Comparison of ENCODE assay signal across 3 cellular contexts in genomic region chr9:100584951-100585350, GRCh38.
TF ChIP-seq lines count a peak whose summit lies in the region.

No MANE protein-coding gene starts in this region.

TF ChIP-seq in HepG2, 621 proteins besides CTCF, POLR2A, EP300 and RAD21:
- no peak for TF ChIP-seq TBX2 (CRISPR knock-in tag; IDR thresholded peaks at IDR 0.05; ENCODE audit: borderline replicate concordance)
- peak; percentile 66 for TF ChIP-seq CEBPB (IDR thresholded peaks at IDR 0.05; ENCODE audit: borderline replicate concordance, low read depth, low read length)
TF ChIP-seq in HepG2: peak in this region for 1.

TF ChIP-seq in Ishikawa, 13 proteins besides CTCF, POLR2A, EP300 and RAD21:
- no peak for TF ChIP-seq ZBTB7A (IDR thresholded peaks at IDR 0.05; ENCODE audit: low read depth)
- TF ChIP-seq CEBPB (IDR thresholded peaks at IDR 0.05): peak; percentile 75
- no peak for TF ChIP-seq NFIC (IDR thresholded peaks at IDR 0.05)

TF ChIP-seq in H1, 55 proteins besides CTCF, POLR2A, EP300 and RAD21:
- TF ChIP-seq SRF (IDR thresholded peaks at IDR 0.05; ENCODE audit: low read depth, low read length): no peak
- no peak for TF ChIP-seq KDM5A (IDR thresholded peaks at IDR 0.05; ENCODE audit: low read length)
- no peak for TF ChIP-seq ATF3 (IDR thresholded peaks at IDR 0.05; ENCODE audit: insufficient read depth, low read depth, low read length)
- TF ChIP-seq, protein P1, sequence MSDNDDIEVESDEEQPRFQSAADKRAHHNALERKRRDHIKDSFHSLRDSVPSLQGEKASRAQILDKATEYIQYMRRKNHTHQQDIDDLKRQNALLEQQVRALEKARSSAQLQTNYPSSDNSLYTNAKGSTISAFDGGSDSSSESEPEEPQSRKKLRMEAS (IDR thresholded peaks at IDR 0.05): no peak
- TF ChIP-seq CEBPB (IDR thresholded peaks at IDR 0.05; ENCODE audit: low read depth, low read length): peak; percentile 65; the same call in 1 of the 2 replicates
- no peak for TF ChIP-seq TAF7 (optimal IDR thresholded peaks at IDR 0.05; ENCODE audit: borderline replicate concordance, low read depth, low read length)
